ENCODE assay signal across 20 cellular contexts in the genomic region with DNA sequence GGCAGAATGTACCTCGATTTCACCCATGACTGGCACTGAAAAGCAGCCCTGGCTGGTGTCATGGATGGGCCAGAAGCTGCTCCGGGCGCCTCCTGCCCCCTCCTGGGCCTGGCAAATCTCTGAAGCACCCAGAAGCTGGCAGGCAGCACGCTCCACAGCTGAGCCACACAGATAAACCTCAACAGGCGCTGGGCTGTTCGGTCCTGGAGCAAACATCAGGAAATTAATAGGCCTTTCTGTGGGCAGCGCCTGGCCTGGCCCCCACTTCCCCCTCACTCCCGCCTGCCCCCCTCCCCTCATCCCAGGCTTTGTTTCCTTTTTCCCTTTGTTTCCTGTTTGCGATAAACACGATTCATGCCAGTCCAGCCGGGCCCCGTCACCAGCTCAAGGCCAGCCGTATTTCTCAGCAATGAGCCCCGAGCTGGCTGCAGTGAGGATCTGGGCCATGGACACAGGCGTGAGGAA. TPM values are rescaled to one million over a fixed set of nuclear protein-coding genes. Genes with fewer than 3 reads are reported as not detected.
DNase-seq lines count a peak whose midpoint lies in the region; ATAC-seq and TF ChIP-seq lines count a peak whose summit lies in the region.
"Had no signal": no experiment of that assay in that cellular context is flagged by ENCODE, and none has a peak within 500 bp of the region (broad histone marks: within the 10 kb centered on the region; RNA-seq: fewer than 3 reads in every experiment).

No MANE protein-coding gene starts in this region.

- ATAC-seq in left cardiac atrium, result peak; percentile 77 to 92
- ATAC-seq in HG03097 (IDR thresholded peaks at IDR 0.05; ENCODE audit: low FRiP score, unreplicated experiment), result no peak
- ATAC-seq: GM23338; mucosa of descending colon; stimulated activated naive CD8-positive, alpha-beta T cell treated with anti-CD3 and anti-CD28 coated beads, Interleukin-15, amount 100 ng/mL, for 72 hours had no signal

- peak overlapping the region; percentile 75 for H3K27ac ChIP-seq in WERI-Rb-1
- H3K27ac ChIP-seq: BLaER1 treated with 17β-estradiol and CSF1 and Interleukin-3, amounts not matched to agents 10 nM and 100 nM; KMS-11 had no signal

- H3K36me3 ChIP-seq in WERI-Rb-1, result no peaks in the 10 kb centered on the region
- H3K36me3 ChIP-seq: BLaER1 treated with 17β-estradiol and CSF1 and Interleukin-3, amounts not matched to agents 10 nM and 100 nM had no signal

- no peaks in the 10 kb centered on the region for H3K9me3 ChIP-seq in WERI-Rb-1 (ENCODE audit: severe bottlenecking)
- H3K9me3 ChIP-seq: BLaER1 treated with 17β-estradiol and CSF1 and Interleukin-3, amounts not matched to agents 10 nM and 100 nM; mucosa of descending colon had no signal

- intact Hi-C loops in left cardiac atrium (cut with DNase I) (no loop called here), posterior cingulate gyrus (cut with DNase I) (loop anchor here (10.0 kb wide), 1 partner anchor 124 kb away; no protein-coding TSS in a partner anchor)

- DNase-seq in NCI-H1092 treated with DMSO at 0.1 percent for 48 hours (lab: John Stamatoyannopoulos, UW) (peak; percentile 68), WERI-Rb-1 (no peak), left cardiac atrium (peak; percentile 28), posterior cingulate gyrus (peak; percentile 71 to 97 (median 78)), SW480 (ENCODE audit: low spot score) (no peak), GM10266 (ENCODE audit: extremely low spot score) (no peak), SKM-1 (lab: John Stamatoyannopoulos, UW; ENCODE audit: unreplicated experiment) (no peak)
- DNase-seq: activated CD4-positive, alpha-beta T cell treated with anti-CD3 and anti-CD28 coated beads for 1 hour; activated naive CD8-positive, alpha-beta T cell treated with anti-CD3 and anti-CD28 coated beads, Interleukin-2, amount 10 ng/mL, durations not matched to agents 7 days and 5 days; activated T-cell treated with anti-CD3 and anti-CD28 coated beads, Interleukin-2, amount 50 U/mL, for 1 hour; cortex of kidney; mucosa of descending colon; NCI-H2107; stimulated activated naive CD8-positive, alpha-beta T cell treated with anti-CD3 and anti-CD28 coated beads, Interleukin-15, amount 100 ng/mL, for 72 hours; T-helper 1 cell had no signal

- no peaks in the 10 kb centered on the region for H3K27me3 ChIP-seq in WERI-Rb-1 (ENCODE audit: insufficient read depth, low read depth, severe bottlenecking)
- H3K27me3 ChIP-seq: BLaER1 treated with 17β-estradiol and CSF1 and Interleukin-3, amounts not matched to agents 10 nM and 100 nM had no signal

- H3K4me3 ChIP-seq in WERI-Rb-1 (ENCODE audit: low read depth, low read length), result no peak overlapping the region
- H3K4me3 ChIP-seq: BLaER1 treated with 17β-estradiol and CSF1 and Interleukin-3, amounts not matched to agents 10 nM and 100 nM; GM23338; mucosa of descending colon had no signal

- TF ChIP-seq CTCF in WERI-Rb-1 (IDR thresholded peaks at IDR 0.05; ENCODE audit: low read depth, low read length), result no peak
- TF ChIP-seq CTCF in GM10266 (IDR thresholded peaks at IDR 0.05; ENCODE audit: control insufficient read depth, insufficient read depth, low read depth, missing control alignments), result no peak

RNA-seq across cellular contexts. Expression of gene DISP3, which starts 20.1 kb away (rescaled TPM):
- under 1 TPM; 0.05 to 0.06 TPM for total RNA-seq in left cardiac atrium
- total RNA-seq: fibroblast of lung had no signal

Comparison
In these comparisons a context has a peak if more than half of its experiments do, and no peak if none do; other contexts are left out.
1. DNase-seq: peak in NCI-H1092 treated with DMSO at 0.1 percent for 48 hours (single experiment), left cardiac atrium (single experiment) and posterior cingulate gyrus (10 of 10); none in WERI-Rb-1 (single experiment), SW480 (single experiment), GM10266 (single experiment) and SKM-1 (single experiment).